5 cellular contexts compared by ENCODE assay signal in the genomic region with DNA sequence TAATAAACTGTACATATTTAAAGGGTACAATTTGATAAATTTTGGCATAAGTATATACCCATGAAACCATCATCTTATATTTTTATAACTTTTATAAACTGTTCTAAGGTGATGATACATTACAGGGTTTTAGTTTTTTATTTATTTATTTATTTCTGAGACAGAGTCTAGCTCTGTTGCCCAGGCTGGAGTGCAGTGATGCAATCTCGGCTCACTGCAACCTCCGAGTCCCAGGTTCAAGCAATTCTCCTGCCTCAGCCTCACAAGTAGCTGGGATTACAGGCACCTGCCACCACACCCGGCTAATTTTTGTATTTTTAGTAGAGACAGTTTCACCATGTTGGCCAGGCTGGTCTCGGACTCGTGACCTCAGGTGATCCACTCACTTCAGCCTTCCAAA. TPM values are rescaled to one million over a fixed set of nuclear protein-coding genes. Genes with fewer than 3 reads are reported as not detected.
DNase-seq lines count a peak whose midpoint lies in the region; ATAC-seq and TF ChIP-seq lines count a peak whose summit lies in the region.
"Not testable (repeated sequence)": the region's sequence is repeated elsewhere in the genome, so short reads cannot be mapped to it uniquely, and the experiment has no call there.

No MANE protein-coding gene starts in this region.

- H3K4me1 ChIP-seq in neutrophil (ENCODE audit: control insufficient read depth in 1 of 2, insufficient read depth in 1 of 2, low read depth in 1 of 2, low read length in 1 of 2) = peaks cover 56 to 67% of the 10 kb centered on the region in 2 experiments

- peaks cover 19% of the 10 kb centered on the region for H3K36me3 ChIP-seq in neutrophil

- peak overlapping the region in 2 of 3 donors; percentile 42 to 59 for H3K27ac Mint-ChIP-seq in IgD-negative memory B cell
- peak overlapping the region; percentile 52 for H3K27ac Mint-ChIP-seq in activated CD4-positive, alpha-beta memory T cell treated with anti-CD3 and anti-CD28 coated beads for 36 hours
- peak overlapping the region; percentile 51 for H3K27ac Mint-ChIP-seq in activated naive CD8-positive, alpha-beta T cell treated with anti-CD3 and anti-CD28 coated beads, Interleukin-2, amount 10 ng/mL, durations not matched to agents 7 days and 5 days
- H3K27ac Mint-ChIP-seq in glutamatergic neuron (ENCODE audit: unreplicated experiment) = not testable (repeated sequence)

- H3K4me1 Mint-ChIP-seq in IgD-negative memory B cell (peaks cover 24 to 39% (median 30%) of the 10 kb centered on the region in 3 donors), glutamatergic neuron (ENCODE audit: low read depth, unreplicated experiment) (peaks cover 11% of the 10 kb centered on the region)
- peaks cover 45% of the 10 kb centered on the region for H3K4me1 Mint-ChIP-seq in activated CD4-positive, alpha-beta memory T cell treated with anti-CD3 and anti-CD28 coated beads for 36 hours (ENCODE audit: low read depth)
- peaks cover 33% of the 10 kb centered on the region for H3K4me1 Mint-ChIP-seq in activated naive CD8-positive, alpha-beta T cell treated with anti-CD3 and anti-CD28 coated beads, Interleukin-2, amount 10 ng/mL, durations not matched to agents 7 days and 5 days

- not testable (repeated sequence) for H3K9me3 Mint-ChIP-seq in IgD-negative memory B cell; activated CD4-positive, alpha-beta memory T cell treated with anti-CD3 and anti-CD28 coated beads for 36 hours; activated naive CD8-positive, alpha-beta T cell treated with anti-CD3 and anti-CD28 coated beads, Interleukin-2, amount 10 ng/mL, durations not matched to agents 7 days and 5 days
- H3K9me3 Mint-ChIP-seq in glutamatergic neuron (ENCODE audit: unreplicated experiment) = peaks cover 12% of the 10 kb centered on the region

- not testable (repeated sequence) for DNase-seq in activated CD4-positive, alpha-beta memory T cell treated with anti-CD3 and anti-CD28 coated beads for 36 hours; activated naive CD8-positive, alpha-beta T cell treated with anti-CD3 and anti-CD28 coated beads, Interleukin-2, amount 10 ng/mL, durations not matched to agents 7 days and 5 days; glutamatergic neuron

- H3K4me3 Mint-ChIP-seq in IgD-negative memory B cell (peak overlapping the region; percentile 21 to 99 (median 65)), glutamatergic neuron (ENCODE audit: unreplicated experiment) (peak overlapping the region; percentile 64)
- not testable (repeated sequence) for H3K4me3 Mint-ChIP-seq in activated CD4-positive, alpha-beta memory T cell treated with anti-CD3 and anti-CD28 coated beads for 36 hours; activated naive CD8-positive, alpha-beta T cell treated with anti-CD3 and anti-CD28 coated beads, Interleukin-2, amount 10 ng/mL, durations not matched to agents 7 days and 5 days

- H3K27ac ChIP-seq in neutrophil = peak overlapping the region; percentile 98

- H3K27me3 Mint-ChIP-seq in IgD-negative memory B cell; activated CD4-positive, alpha-beta memory T cell treated with anti-CD3 and anti-CD28 coated beads for 36 hours; activated naive CD8-positive, alpha-beta T cell treated with anti-CD3 and anti-CD28 coated beads, Interleukin-2, amount 10 ng/mL, durations not matched to agents 7 days and 5 days: not testable (repeated sequence)
- H3K27me3 Mint-ChIP-seq in glutamatergic neuron (ENCODE audit: unreplicated experiment) = peaks cover 12% of the 10 kb centered on the region

- H3K9me3 ChIP-seq in neutrophil = not testable (repeated sequence)

- not testable (repeated sequence) for TF ChIP-seq CTCF in glutamatergic neuron (IDR thresholded peaks at IDR 0.05; ENCODE audit: partially characterized antibody, unreplicated experiment); neutrophil (IDR thresholded peaks at IDR 0.05)

- CTCF ChIA-PET in activated CD4-positive, alpha-beta memory T cell treated with anti-CD3 and anti-CD28 coated beads for 36 hours (lab: Charles Lee) = interaction anchor here (6.3 kb wide), 1 partner anchor 14 kb away, joined by 60 read pairs; no protein-coding TSS in a partner anchor

- intact Hi-C loops in activated CD4-positive, alpha-beta memory T cell treated with anti-CD3 and anti-CD28 coated beads for 36 hours (cut with micrococcal nuclease) = not testable (repeated sequence)

- not testable (repeated sequence) for H3K36me3 Mint-ChIP-seq in IgD-negative memory B cell; glutamatergic neuron (ENCODE audit: unreplicated experiment)
- H3K36me3 Mint-ChIP-seq in activated CD4-positive, alpha-beta memory T cell treated with anti-CD3 and anti-CD28 coated beads for 36 hours = peaks cover 11% of the 10 kb centered on the region
- peaks cover 12% of the 10 kb centered on the region for H3K36me3 Mint-ChIP-seq in activated naive CD8-positive, alpha-beta T cell treated with anti-CD3 and anti-CD28 coated beads, Interleukin-2, amount 10 ng/mL, durations not matched to agents 7 days and 5 days

- H3K27me3 ChIP-seq in neutrophil = not testable (repeated sequence)

- not testable (repeated sequence) for H3K4me3 ChIP-seq in neutrophil (ENCODE audit: low read depth in 1 of 2, low read length in 1 of 2)

- ATAC-seq in activated naive CD8-positive, alpha-beta T cell treated with anti-CD3 and anti-CD28 coated beads, Interleukin-2, amount 10 ng/mL, durations not matched to agents 7 days and 5 days (ENCODE audit: low read depth) = not testable (repeated sequence)

- POLR2A ChIA-PET in activated CD4-positive, alpha-beta memory T cell treated with anti-CD3 and anti-CD28 coated beads for 36 hours (lab: Charles Lee); activated naive CD8-positive, alpha-beta T cell treated with anti-CD3 and anti-CD28 coated beads, Interleukin-2, amount 10 ng/mL, durations not matched to agents 7 days and 5 days (lab: Charles Lee): not testable (repeated sequence)

RNA-seq across cellular contexts. Expression of a gene that starts 3.6 kb away (rescaled TPM):
- 150 TPM for polyA plus RNA-seq in IgD-negative memory B cell
- 10 to 100 TPM; 65.2 to 70.8 TPM for total RNA-seq in activated CD4-positive, alpha-beta memory T cell treated with anti-CD3 and anti-CD28 coated beads for 36 hours
- total RNA-seq in activated naive CD8-positive, alpha-beta T cell treated with anti-CD3 and anti-CD28 coated beads, Interleukin-2, amount 10 ng/mL, durations not matched to agents 7 days and 5 days = 10 to 100 TPM; 69.9 to 70.8 TPM
- total RNA-seq in glutamatergic neuron (ENCODE audit: unreplicated experiment) = 40.4 TPM

RNA-seq across cellular contexts. Expression of a gene that starts 18.2 kb away (rescaled TPM):
- 4.5 TPM for polyA plus RNA-seq in IgD-negative memory B cell
- 1 to 10 TPM; 6.5 to 8.2 TPM for total RNA-seq in activated CD4-positive, alpha-beta memory T cell treated with anti-CD3 and anti-CD28 coated beads for 36 hours
- total RNA-seq in activated naive CD8-positive, alpha-beta T cell treated with anti-CD3 and anti-CD28 coated beads, Interleukin-2, amount 10 ng/mL, durations not matched to agents 7 days and 5 days = 10 to 100 TPM; 16.2 to 17.6 TPM
- total RNA-seq in glutamatergic neuron (ENCODE audit: unreplicated experiment) = 9.9 TPM

RNA-seq across cellular contexts. Expression of a gene that starts 26.4 kb away (rescaled TPM):
- 150 TPM for polyA plus RNA-seq in IgD-negative memory B cell
- total RNA-seq in activated CD4-positive, alpha-beta memory T cell treated with anti-CD3 and anti-CD28 coated beads for 36 hours = 100 to 1,000 TPM; 263 to 267 TPM
- 100 to 1,000 TPM; 194 to 213 TPM for total RNA-seq in activated naive CD8-positive, alpha-beta T cell treated with anti-CD3 and anti-CD28 coated beads, Interleukin-2, amount 10 ng/mL, durations not matched to agents 7 days and 5 days
- total RNA-seq in glutamatergic neuron (ENCODE audit: unreplicated experiment) = 642 TPM

RNA-seq across cellular contexts. Expression of a gene that starts 40.2 kb away (rescaled TPM):
- polyA plus RNA-seq in IgD-negative memory B cell = 3.0 TPM
- total RNA-seq in activated CD4-positive, alpha-beta memory T cell treated with anti-CD3 and anti-CD28 coated beads for 36 hours = 1 to 10 TPM; 6.7 to 7.7 TPM
- 10 to 100 TPM in 1 of 2 experiments, 1 to 10 TPM in 1; 9.1 to 11.0 TPM for total RNA-seq in activated naive CD8-positive, alpha-beta T cell treated with anti-CD3 and anti-CD28 coated beads, Interleukin-2, amount 10 ng/mL, durations not matched to agents 7 days and 5 days
- 1.1 TPM for total RNA-seq in glutamatergic neuron (ENCODE audit: unreplicated experiment)

RNA-seq across cellular contexts. Expression of a gene that starts 54.8 kb away (rescaled TPM):
- 391 TPM for polyA plus RNA-seq in IgD-negative memory B cell
- total RNA-seq in activated CD4-positive, alpha-beta memory T cell treated with anti-CD3 and anti-CD28 coated beads for 36 hours = 100 to 1,000 TPM; 610 to 612 TPM
- total RNA-seq in activated naive CD8-positive, alpha-beta T cell treated with anti-CD3 and anti-CD28 coated beads, Interleukin-2, amount 10 ng/mL, durations not matched to agents 7 days and 5 days = 100 to 1,000 TPM; 470 to 500 TPM
- total RNA-seq in glutamatergic neuron (ENCODE audit: unreplicated experiment) = 625 TPM
